Comparison of ENCODE assay signal across 17 cellular contexts in genomic region chr1:245837741-245838140, GRCh38.
DNase-seq lines count a peak whose midpoint lies in the region; ATAC-seq and TF ChIP-seq lines count a peak whose summit lies in the region.
"Had no signal": no experiment of that assay in that cellular context is flagged by ENCODE, and none has a peak within 500 bp of the region (broad histone marks: within the 10 kb centered on the region; RNA-seq: fewer than 3 reads in every experiment).

No MANE protein-coding gene starts in this region.

- peak; percentile 33; the same call in 1 of the 2 replicates for ATAC-seq in PC-3
- no peak for ATAC-seq in HG03342 (IDR thresholded peaks at IDR 0.05; ENCODE audit: unreplicated experiment)
- ATAC-seq in HG03139 (IDR thresholded peaks at IDR 0.05; ENCODE audit: unreplicated experiment) = no peak
- ATAC-seq in right cardiac atrium = no peak
- ATAC-seq: body of pancreas; stimulated activated naive B cell treated with anti-CD40 and anti-IgM and Interleukin-4, amounts not matched to agents 10 μg/mL and 1 μg/mL and 100 μg/mL, for 72 hours; upper lobe of right lung had no signal

- intact Hi-C loops in PC-3 (cut with micrococcal nuclease) = no loop called here
- intact Hi-C loops in right cardiac atrium (cut with DNase I) = loop anchor here in 1 of 4 donors (10.0 kb wide), 1 partner anchor 167 kb away; no protein-coding TSS in a partner anchor

- no peak overlapping the region for H3K4me3 Mint-ChIP-seq in nephron progenitor cell
- H3K4me3 Mint-ChIP-seq in activated naive CD4-positive, alpha-beta T cell treated with anti-CD3 and anti-CD28 coated beads, Interleukin-2, amount 10 ng/mL, durations not matched to agents 7 days and 5 days = no peak overlapping the region
- H3K4me3 Mint-ChIP-seq: stimulated activated naive B cell treated with anti-CD40 and anti-IgM and Interleukin-4, amounts not matched to agents 10 μg/mL and 1 μg/mL and 100 μg/mL, for 72 hours had no signal

- peak overlapping the region; percentile 90 for H3K27ac Mint-ChIP-seq in nephron progenitor cell
- H3K27ac Mint-ChIP-seq in activated naive CD4-positive, alpha-beta T cell treated with anti-CD3 and anti-CD28 coated beads, Interleukin-2, amount 10 ng/mL, durations not matched to agents 7 days and 5 days = no peak overlapping the region
- H3K27ac Mint-ChIP-seq: stimulated activated naive B cell treated with anti-CD40 and anti-IgM and Interleukin-4, amounts not matched to agents 10 μg/mL and 1 μg/mL and 100 μg/mL, for 72 hours had no signal

- TF ChIP-seq CTCF in PC-3 (conservative IDR thresholded peaks at IDR 0.05; ENCODE audit: low read depth, low read length) (no peak), nephron progenitor cell (IDR thresholded peaks at IDR 0.05) (no peak)

- peak; percentile 72 for DNase-seq in ELR (ENCODE audit: low read depth)
- DNase-seq in PC-3 = peak; percentile 49
- DNase-seq in ecto neural progenitor cell (ENCODE audit: low spot score) = peak; percentile 29
- no peak for DNase-seq in nephron progenitor cell
- no peak for DNase-seq in activated naive CD4-positive, alpha-beta T cell treated with anti-CD3 and anti-CD28 coated beads, Interleukin-2, amount 10 ng/mL, durations not matched to agents 7 days and 5 days
- no peak for DNase-seq in right cardiac atrium
- DNase-seq: activated gamma-delta T cell; body of pancreas; effector CD4-positive, alpha-beta T cell; midbrain; MV-4-11; NCI-H446; small intestine; stimulated activated naive B cell treated with anti-CD40 and anti-IgM and Interleukin-4, amounts not matched to agents 10 μg/mL and 1 μg/mL and 100 μg/mL, for 72 hours; upper lobe of right lung had no signal

- no peak overlapping the region for H3K27ac ChIP-seq in PC-3 (ENCODE audit: low read length)
- no peak overlapping the region for H3K27ac ChIP-seq in right cardiac atrium (ENCODE audit: low read length)
- H3K27ac ChIP-seq: body of pancreas, upper lobe of right lung had no signal

- H3K4me1 ChIP-seq in PC-3 (ENCODE audit: insufficient read depth, low read length) (peaks cover 9% of the 10 kb centered on the region), right cardiac atrium (ENCODE audit: control insufficient read depth, insufficient read depth, low read length) (no peaks in the 10 kb centered on the region)
- H3K4me1 ChIP-seq: body of pancreas, upper lobe of right lung had no signal

- CTCF ChIA-PET in PC-3 (lab: Charles Lee) = no interaction called here
- CTCF ChIA-PET in activated naive CD4-positive, alpha-beta T cell treated with anti-CD3 and anti-CD28 coated beads, Interleukin-2, amount 10 ng/mL, durations not matched to agents 7 days and 5 days (lab: Charles Lee) = no interaction called here

- no peak overlapping the region for H2AFZ ChIP-seq in PC-3 (ENCODE audit: low read length)

- WGBS in right cardiac atrium = 75% methylated on average over 4 of the region's 4 CpGs

- no peaks in the 10 kb centered on the region for H3K27me3 Mint-ChIP-seq in nephron progenitor cell (ENCODE audit: low read depth, poor library complexity)
- no peaks in the 10 kb centered on the region for H3K27me3 Mint-ChIP-seq in activated naive CD4-positive, alpha-beta T cell treated with anti-CD3 and anti-CD28 coated beads, Interleukin-2, amount 10 ng/mL, durations not matched to agents 7 days and 5 days
- H3K27me3 Mint-ChIP-seq: stimulated activated naive B cell treated with anti-CD40 and anti-IgM and Interleukin-4, amounts not matched to agents 10 μg/mL and 1 μg/mL and 100 μg/mL, for 72 hours had no signal

- no peaks in the 10 kb centered on the region for H3F3A ChIP-seq in PC-3 (ENCODE audit: low read length, unreplicated experiment)

- no TSS peak for BruUV-seq in PC-3 (replicated peaks; lab: Mats Ljungman, UMichigan)

- no peaks in the 10 kb centered on the region for H4K20me1 ChIP-seq in PC-3 (ENCODE audit: low read length)

- no peak overlapping the region for H3K9ac ChIP-seq in PC-3 (ENCODE audit: low read length)

- no peaks in the 10 kb centered on the region for H3K79me2 ChIP-seq in PC-3 (ENCODE audit: low read length)

- POLR2A ChIA-PET in PC-3 (lab: Charles Lee; ENCODE audit: unreplicated experiment) = no interaction called here

- H3K4me2 ChIP-seq in PC-3 (ENCODE audit: low read length) = peak overlapping the region; percentile 5; the same call in 1 of the 2 replicates

- H3K9me3 ChIP-seq in PC-3 (ENCODE audit: low read length) (no peaks in the 10 kb centered on the region), right cardiac atrium (ENCODE audit: control insufficient read depth, low read length) (no peaks in the 10 kb centered on the region)
- H3K9me3 ChIP-seq: body of pancreas, upper lobe of right lung had no signal

- H3K27me3 ChIP-seq in PC-3 (ENCODE audit: low read length) (no peaks in the 10 kb centered on the region), right cardiac atrium (ENCODE audit: control insufficient read depth, insufficient read depth) (no peaks in the 10 kb centered on the region)
- H3K27me3 ChIP-seq: body of pancreas, upper lobe of right lung had no signal

- no peaks in the 10 kb centered on the region for H3K36me3 ChIP-seq in PC-3 (ENCODE audit: low read depth, low read length)
- H3K36me3 ChIP-seq: upper lobe of right lung had no signal

- no peaks in the 10 kb centered on the region for H3K9me3 Mint-ChIP-seq in nephron progenitor cell
- H3K9me3 Mint-ChIP-seq in activated naive CD4-positive, alpha-beta T cell treated with anti-CD3 and anti-CD28 coated beads, Interleukin-2, amount 10 ng/mL, durations not matched to agents 7 days and 5 days = no peaks in the 10 kb centered on the region
- H3K9me3 Mint-ChIP-seq: stimulated activated naive B cell treated with anti-CD40 and anti-IgM and Interleukin-4, amounts not matched to agents 10 μg/mL and 1 μg/mL and 100 μg/mL, for 72 hours had no signal

- no peaks in the 10 kb centered on the region for H3K9me2 ChIP-seq in PC-3 (replicated peaks; ENCODE audit: low read length)

- H3K36me3 Mint-ChIP-seq in nephron progenitor cell (ENCODE audit: low read depth) = no peaks in the 10 kb centered on the region
- H3K36me3 Mint-ChIP-seq in activated naive CD4-positive, alpha-beta T cell treated with anti-CD3 and anti-CD28 coated beads, Interleukin-2, amount 10 ng/mL, durations not matched to agents 7 days and 5 days = no peaks in the 10 kb centered on the region

- peaks cover 30% of the 10 kb centered on the region for H3K4me1 Mint-ChIP-seq in nephron progenitor cell
- H3K4me1 Mint-ChIP-seq in activated naive CD4-positive, alpha-beta T cell treated with anti-CD3 and anti-CD28 coated beads, Interleukin-2, amount 10 ng/mL, durations not matched to agents 7 days and 5 days = no peaks in the 10 kb centered on the region
- H3K4me1 Mint-ChIP-seq: stimulated activated naive B cell treated with anti-CD40 and anti-IgM and Interleukin-4, amounts not matched to agents 10 μg/mL and 1 μg/mL and 100 μg/mL, for 72 hours had no signal

- H3K4me3 ChIP-seq in PC-3 (ENCODE audit: low read length) (no peak overlapping the region), right cardiac atrium (ENCODE audit: low read length) (no peak overlapping the region)
- H3K4me3 ChIP-seq: body of pancreas, upper lobe of right lung had no signal

Comparison
In these comparisons a context has a peak if more than half of its experiments do, and no peak if none do; other contexts are left out.
1. DNase-seq: peak in ELR (single experiment), PC-3 (single experiment) and ecto neural progenitor cell (single experiment); none in nephron progenitor cell (single experiment), activated naive CD4-positive, alpha-beta T cell treated with anti-CD3 and anti-CD28 coated beads, Interleukin-2, amount 10 ng/mL, durations not matched to agents 7 days and 5 days (single experiment) and right cardiac atrium (0 of 3).